Comparison of ENCODE assay signal across 1 cellular context in the genomic region with DNA sequence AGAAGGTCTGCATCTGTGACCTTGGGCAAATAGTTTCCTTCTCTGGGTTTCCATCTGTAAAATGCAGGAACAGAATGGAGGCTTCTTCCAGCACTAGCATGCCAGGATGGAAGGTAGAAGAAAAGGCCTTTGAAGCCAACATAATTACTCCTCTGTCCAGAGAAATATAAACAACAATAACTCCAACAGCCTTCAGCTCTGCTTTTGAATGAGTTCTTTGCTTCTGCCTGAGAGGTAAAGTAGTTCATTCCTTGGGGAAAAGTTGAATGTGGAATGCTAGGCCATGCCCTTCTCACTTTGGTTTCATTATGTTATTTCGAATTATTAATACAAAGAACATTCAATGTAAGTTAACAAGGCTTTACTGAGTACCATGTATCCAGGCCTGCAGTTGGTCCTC.
TF ChIP-seq lines count a peak whose summit lies in the region.

No MANE protein-coding gene starts in this region.

TF ChIP-seq in IMR-90, 13 proteins besides CTCF, POLR2A, EP300 and RAD21:
- TF ChIP-seq BHLHE40 (IDR thresholded peaks at IDR 0.05; ENCODE audit: low read depth, low read length): no peak
- no peak for TF ChIP-seq MAFK (IDR thresholded peaks at IDR 0.05; ENCODE audit: low read depth, low read length)
- no peak for TF ChIP-seq CEBPB (IDR thresholded peaks at IDR 0.05; ENCODE audit: low read depth, low read length)
- no peak for TF ChIP-seq NFE2L2 (IDR thresholded peaks at IDR 0.05; ENCODE audit: low read depth, low read length)
- TF ChIP-seq, protein P1, sequence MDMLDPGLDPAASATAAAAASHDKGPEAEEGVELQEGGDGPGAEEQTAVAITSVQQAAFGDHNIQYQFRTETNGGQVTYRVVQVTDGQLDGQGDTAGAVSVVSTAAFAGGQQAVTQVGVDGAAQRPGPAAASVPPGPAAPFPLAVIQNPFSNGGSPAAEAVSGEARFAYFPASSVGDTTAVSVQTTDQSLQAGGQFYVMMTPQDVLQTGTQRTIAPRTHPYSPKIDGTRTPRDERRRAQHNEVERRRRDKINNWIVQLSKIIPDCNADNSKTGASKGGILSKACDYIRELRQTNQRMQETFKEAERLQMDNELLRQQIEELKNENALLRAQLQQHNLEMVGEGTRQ (IDR thresholded peaks at IDR 0.05; ENCODE audit: low read depth, low read length): no peak
- no peak for TF ChIP-seq MAZ (IDR thresholded peaks at IDR 0.05; ENCODE audit: borderline replicate concordance, low read depth, low read length)
- TF ChIP-seq, protein P2, sequence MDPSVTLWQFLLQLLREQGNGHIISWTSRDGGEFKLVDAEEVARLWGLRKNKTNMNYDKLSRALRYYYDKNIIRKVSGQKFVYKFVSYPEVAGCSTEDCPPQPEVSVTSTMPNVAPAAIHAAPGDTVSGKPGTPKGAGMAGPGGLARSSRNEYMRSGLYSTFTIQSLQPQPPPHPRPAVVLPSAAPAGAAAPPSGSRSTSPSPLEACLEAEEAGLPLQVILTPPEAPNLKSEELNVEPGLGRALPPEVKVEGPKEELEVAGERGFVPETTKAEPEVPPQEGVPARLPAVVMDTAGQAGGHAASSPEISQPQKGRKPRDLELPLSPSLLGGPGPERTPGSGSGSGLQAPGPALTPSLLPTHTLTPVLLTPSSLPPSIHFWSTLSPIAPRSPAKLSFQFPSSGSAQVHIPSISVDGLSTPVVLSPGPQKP (IDR thresholded peaks at IDR 0.05; ENCODE audit: borderline replicate concordance, low read depth, low read length): no peak
- TF ChIP-seq FOS (IDR thresholded peaks at IDR 0.05; ENCODE audit: low read depth, low read length): no peak
